ENCODE assay signal across 17 cellular contexts in the genomic region with DNA sequence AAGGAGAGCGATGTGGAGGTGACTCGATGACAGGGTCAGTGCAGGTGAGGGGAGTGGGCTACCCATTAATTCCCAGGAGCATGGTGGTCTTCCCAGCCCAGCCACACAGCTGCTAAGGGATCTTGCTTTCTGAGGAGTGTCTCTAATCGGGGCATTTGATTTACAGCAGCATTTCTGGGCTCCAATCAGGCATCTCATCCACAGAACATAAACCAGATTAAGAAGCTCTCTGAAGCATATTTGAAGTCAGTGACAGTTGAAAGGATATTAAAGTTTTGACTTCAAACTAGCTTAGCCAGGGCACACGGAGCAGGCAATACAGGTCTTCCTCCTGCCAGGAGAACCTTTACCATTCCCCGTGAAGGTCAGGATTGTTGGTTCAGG. TPM values are rescaled to one million over a fixed set of nuclear protein-coding genes. Genes with fewer than 3 reads are reported as not detected.
DNase-seq lines count a peak whose midpoint lies in the region; ATAC-seq and TF ChIP-seq lines count a peak whose summit lies in the region.
"Had no signal": no experiment of that assay in that cellular context is flagged by ENCODE, and none has a peak within 500 bp of the region (broad histone marks: within the 10 kb centered on the region; RNA-seq: fewer than 3 reads in every experiment).

No MANE protein-coding gene starts in this region.

- H3K4me3 Mint-ChIP-seq in activated T-cell treated with anti-CD3 and anti-CD28 coated beads, Interleukin-2, amount 50 U/mL, for 24 hours = peak overlapping the region; percentile 72
- H3K4me3 Mint-ChIP-seq in T-cell (peak overlapping the region; percentile 79 to 84 (median 81)), endothelial cell (ENCODE audit: unreplicated experiment) (no peak overlapping the region)
- H3K4me3 Mint-ChIP-seq in stimulated activated memory B cell treated with anti-CD40 and anti-IgM and Interleukin-4, amounts not matched to agents 10 μg/mL and 1 μg/mL and 100 μg/mL, for 72 hours = peak overlapping the region; percentile 80
- H3K4me3 Mint-ChIP-seq: brain; dendritic cell treated with granulocyte-macrophage colony-stimulating factor and Interleukin-4, amounts not matched to agents 40 ng/mL and 50 ng/mL, for 4 days had no signal

- no peaks in the 10 kb centered on the region for H3K27me3 Mint-ChIP-seq in activated T-cell treated with anti-CD3 and anti-CD28 coated beads, Interleukin-2, amount 50 U/mL, for 24 hours
- no peaks in the 10 kb centered on the region for H3K27me3 Mint-ChIP-seq in T-cell
- H3K27me3 Mint-ChIP-seq in endothelial cell (ENCODE audit: unreplicated experiment) = peaks cover 1% of the 10 kb centered on the region
- no peaks in the 10 kb centered on the region for H3K27me3 Mint-ChIP-seq in stimulated activated memory B cell treated with anti-CD40 and anti-IgM and Interleukin-4, amounts not matched to agents 10 μg/mL and 1 μg/mL and 100 μg/mL, for 72 hours

- H3K4me1 Mint-ChIP-seq in activated T-cell treated with anti-CD3 and anti-CD28 coated beads, Interleukin-2, amount 50 U/mL, for 24 hours (ENCODE audit: low read depth) = peaks cover 69% of the 10 kb centered on the region
- H3K4me1 Mint-ChIP-seq in T-cell (peaks cover 91 to 95% (median 92%) of the 10 kb centered on the region in 3 donors), endothelial cell (ENCODE audit: unreplicated experiment) (peaks cover 20% of the 10 kb centered on the region)
- H3K4me1 Mint-ChIP-seq in stimulated activated memory B cell treated with anti-CD40 and anti-IgM and Interleukin-4, amounts not matched to agents 10 μg/mL and 1 μg/mL and 100 μg/mL, for 72 hours = peaks cover 72% of the 10 kb centered on the region

- H3K4me1 ChIP-seq in thyroid gland = no peaks in the 10 kb centered on the region
- H3K4me1 ChIP-seq: right lobe of liver had no signal

- no peaks in the 10 kb centered on the region for H3K27me3 ChIP-seq in thyroid gland
- H3K27me3 ChIP-seq: right lobe of liver, upper lobe of right lung had no signal

- 74 to 75% methylated on average over 5 of the region's 5 CpGs for WGBS in thyroid gland, 2 donors

- TF ChIP-seq CTCF in endothelial cell (IDR thresholded peaks at IDR 0.05; ENCODE audit: unreplicated experiment) = no peak
- TF ChIP-seq CTCF in thyroid gland (IDR thresholded peaks at IDR 0.05) = no peak

- peak overlapping the region; percentile 93 for H3K27ac Mint-ChIP-seq in activated T-cell treated with anti-CD3 and anti-CD28 coated beads, Interleukin-2, amount 50 U/mL, for 24 hours
- H3K27ac Mint-ChIP-seq in T-cell = peak overlapping the region; percentile 99 to 100
- H3K27ac Mint-ChIP-seq in endothelial cell (ENCODE audit: unreplicated experiment) = peak overlapping the region; percentile 80
- peak overlapping the region; percentile 96 for H3K27ac Mint-ChIP-seq in stimulated activated memory B cell treated with anti-CD40 and anti-IgM and Interleukin-4, amounts not matched to agents 10 μg/mL and 1 μg/mL and 100 μg/mL, for 72 hours
- H3K27ac Mint-ChIP-seq: dendritic cell treated with granulocyte-macrophage colony-stimulating factor and Interleukin-4, amounts not matched to agents 40 ng/mL and 50 ng/mL, for 4 days had no signal

- no peak for TF ChIP-seq POLR2A in thyroid gland (IDR thresholded peaks at IDR 0.05)

- no peak overlapping the region for H3K4me3 ChIP-seq in thyroid gland (replicated peaks in 1 of 3)
- H3K4me3 ChIP-seq: K562, right lobe of liver, upper lobe of right lung had no signal

- no peaks in the 10 kb centered on the region for H3K9me3 Mint-ChIP-seq in activated T-cell treated with anti-CD3 and anti-CD28 coated beads, Interleukin-2, amount 50 U/mL, for 24 hours
- H3K9me3 Mint-ChIP-seq in T-cell = no peaks in the 10 kb centered on the region
- H3K9me3 Mint-ChIP-seq in endothelial cell (ENCODE audit: unreplicated experiment) = no peaks in the 10 kb centered on the region
- peaks cover 3% of the 10 kb centered on the region for H3K9me3 Mint-ChIP-seq in stimulated activated memory B cell treated with anti-CD40 and anti-IgM and Interleukin-4, amounts not matched to agents 10 μg/mL and 1 μg/mL and 100 μg/mL, for 72 hours
- H3K9me3 Mint-ChIP-seq: dendritic cell treated with granulocyte-macrophage colony-stimulating factor and Interleukin-4, amounts not matched to agents 40 ng/mL and 50 ng/mL, for 4 days had no signal

- H3K36me3 ChIP-seq in thyroid gland = no peaks in the 10 kb centered on the region
- H3K36me3 ChIP-seq: right lobe of liver, upper lobe of right lung had no signal

- H3K9me3 ChIP-seq in thyroid gland = no peaks in the 10 kb centered on the region
- H3K9me3 ChIP-seq: right lobe of liver, upper lobe of right lung had no signal

- peak in 1 of 4 experiments; percentile 12 for ATAC-seq in T-cell (replicated peaks in 1 of 4)
- no peak for ATAC-seq in stimulated activated memory B cell treated with anti-CD40 and anti-IgM and Interleukin-4, amounts not matched to agents 10 μg/mL and 1 μg/mL and 100 μg/mL, for 72 hours
- ATAC-seq: K562, right lobe of liver, upper lobe of right lung had no signal

- CTCF ChIA-PET in T-cell (lab: Charles Lee) = interaction anchor here (0.5 to 3.8 kb wide), 10 partner anchors 12 to 147 kb away, joined by 3 to 26 read pairs (median 4); a partner anchor contains a TSS

- no peaks in the 10 kb centered on the region for H3K36me3 Mint-ChIP-seq in activated T-cell treated with anti-CD3 and anti-CD28 coated beads, Interleukin-2, amount 50 U/mL, for 24 hours (ENCODE audit: low read depth)
- peaks cover 3% of the 10 kb centered on the region for H3K36me3 Mint-ChIP-seq in T-cell
- H3K36me3 Mint-ChIP-seq in endothelial cell (ENCODE audit: low read depth, unreplicated experiment) = no peaks in the 10 kb centered on the region
- no peaks in the 10 kb centered on the region for H3K36me3 Mint-ChIP-seq in stimulated activated memory B cell treated with anti-CD40 and anti-IgM and Interleukin-4, amounts not matched to agents 10 μg/mL and 1 μg/mL and 100 μg/mL, for 72 hours
- H3K36me3 Mint-ChIP-seq: brain had no signal

- no peak for DNase-seq in activated T-cell treated with anti-CD3 and anti-CD28 coated beads, Interleukin-2, amount 50 U/mL, for 24 hours
- no peak for DNase-seq in activated T-cell treated with anti-CD3 and anti-CD28 coated beads, Interleukin-2, amount 50 U/mL, for 1 hour
- DNase-seq in T-cell = no peak
- DNase-seq in endothelial cell (ENCODE audit: low spot score) = no peak
- DNase-seq in T1000 (lab: John Stamatoyannopoulos, UW) = no peak
- DNase-seq in stimulated activated CD4-positive, alpha-beta T cell treated with anti-CD3 and anti-CD28 coated beads, Interleukin-4, amount 100 ng/mL, for 24 hours = no peak
- no peak for DNase-seq in thyroid gland
- DNase-seq: mesenchymal stem cell, NCI-H1105, right lobe of liver, RPMI8226, SW 1271, upper lobe of right lung had no signal

- intact Hi-C loops in thyroid gland (cut with DNase I) = no loop called here

- POLR2A ChIA-PET in T-cell (lab: Charles Lee) = interaction anchor here (0.6 to 4.3 kb wide), 10 partner anchors 22 to 791 kb away, joined by 3 to 95 read pairs (median 6); a partner anchor contains a TSS

- H3K27ac ChIP-seq in thyroid gland = no peak overlapping the region
- H3K27ac ChIP-seq: right lobe of liver had no signal

RNA-seq across cellular contexts. Expression of a gene that starts 40.0 kb away (rescaled TPM):
- 10 to 100 TPM; 23.1 to 48.0 (median 29.7) TPM for total RNA-seq in T-cell
- total RNA-seq in endothelial cell (ENCODE audit: unreplicated experiment) = 0.56 TPM
- total RNA-seq in thyroid gland = 1 to 10 TPM in 3 of 4 donors, under 1 TPM in 1; 0.78 to 2.3 (median 1.6) TPM
- total RNA-seq: K562 had no signal

Comparison
In these comparisons a context has a peak if more than half of its experiments do, and no peak if none do; other contexts are left out.
1. RNA of a gene that starts 40.0 kb away (total RNA-seq): 23.1 to 48.0 TPM in T-cell; 0.78 to 2.3 TPM in thyroid gland and 0.56 TPM in endothelial cell (single experiment); every median in the first group is over 4 times any median in the second.
2. Peak in every context shown above with its lines, with median percentiles within 50 percentile points of each other: H3K27ac Mint-ChIP-seq.